ENCODE assay signal across 8 cellular contexts in the genomic region with DNA sequence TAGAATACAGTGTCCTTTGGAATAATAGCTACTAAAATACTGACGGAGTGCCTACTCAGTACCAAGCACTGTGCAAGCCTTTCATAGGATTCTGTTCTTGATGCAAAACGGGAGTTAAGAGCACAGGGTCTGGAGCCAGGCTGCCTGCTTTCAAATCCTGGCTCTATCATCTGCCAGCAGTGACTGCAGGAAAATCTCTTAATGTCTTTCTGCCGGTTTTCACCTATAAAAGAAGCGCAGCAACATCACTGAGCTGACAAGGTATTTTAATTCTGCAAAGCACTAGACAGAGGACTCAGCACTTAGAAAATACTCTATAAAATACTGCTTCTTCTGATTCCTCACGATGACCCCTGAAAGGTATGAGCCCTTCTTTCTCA. TPM values are rescaled to one million over a fixed set of nuclear protein-coding genes. Genes with fewer than 3 reads are reported as not detected.
A peak's percentile ranks its signal among the peaks of the same experiment; 100 is the strongest.
DNase-seq lines count a peak whose midpoint lies in the region; ATAC-seq and TF ChIP-seq lines count a peak whose summit lies in the region.

No MANE protein-coding gene starts in this region.

- no peak for DNase-seq in heart right ventricle
- no peak for DNase-seq in cardiac septum (ENCODE audit: low spot score)
- DNase-seq in activated T-helper 1 cell treated with anti-CD3 and anti-CD28 coated beads, Interleukin-12 subunit alpha, Interleukin-12 subunit beta, Interleukin-2, Interleukin-4 antibody, amounts not matched to agents 30 ng/mL and 10 ng/mL and 1 ng/mL, durations not matched to agents 14 hours and 24 hours and 36 hours (ENCODE audit: low spot score): no peak
- peak; percentile 56 for DNase-seq in kidney glomerular epithelial cell (lab: John Stamatoyannopoulos, UW)
- DNase-seq in upper lobe of right lung: no peak
- no peak for DNase-seq in cerebellum (ENCODE audit: low spot score)
- DNase-seq in substantia nigra (lab: John Stamatoyannopoulos, UW): no peak

- no peaks in the 10 kb centered on the region for H3K9me3 Mint-ChIP-seq in activated T-helper 1 cell treated with anti-CD3 and anti-CD28 coated beads, Interleukin-12 subunit alpha, Interleukin-12 subunit beta, Interleukin-2, Interleukin-4 antibody, amounts not matched to agents 30 ng/mL and 10 ng/mL and 1 ng/mL, durations not matched to agents 14 hours and 24 hours and 36 hours

- peaks cover 42% of the 10 kb centered on the region for H3K4me1 Mint-ChIP-seq in activated T-helper 1 cell treated with anti-CD3 and anti-CD28 coated beads, Interleukin-12 subunit alpha, Interleukin-12 subunit beta, Interleukin-2, Interleukin-4 antibody, amounts not matched to agents 30 ng/mL and 10 ng/mL and 1 ng/mL, durations not matched to agents 14 hours and 24 hours and 36 hours (ENCODE audit: low read depth)

- H3K9me3 ChIP-seq in heart right ventricle: no peaks in the 10 kb centered on the region
- no peaks in the 10 kb centered on the region for H3K9me3 ChIP-seq in upper lobe of right lung

- peak overlapping the region; percentile 33 to 87 (median 76) for H3K4me3 ChIP-seq in heart right ventricle
- H3K4me3 ChIP-seq in upper lobe of right lung: peak overlapping the region; percentile 86

- intact Hi-C loops in heart right ventricle (cut with DNase I) (no loop called here), cardiac septum (cut with DNase I) (no loop called here), upper lobe of right lung (cut with DNase I) (no loop called here)
- intact Hi-C loops in activated T-helper 1 cell treated with anti-CD3 and anti-CD28 coated beads, Interleukin-12 subunit alpha, Interleukin-12 subunit beta, Interleukin-2, Interleukin-4 antibody, amounts not matched to agents 30 ng/mL and 10 ng/mL and 1 ng/mL, durations not matched to agents 14 hours and 24 hours and 36 hours (cut with micrococcal nuclease): loop anchor here (1.0 to 5.0 kb wide), 12 partner anchors 19 to 383 kb away; no protein-coding TSS in a partner anchor

- H3K36me3 Mint-ChIP-seq in activated T-helper 1 cell treated with anti-CD3 and anti-CD28 coated beads, Interleukin-12 subunit alpha, Interleukin-12 subunit beta, Interleukin-2, Interleukin-4 antibody, amounts not matched to agents 30 ng/mL and 10 ng/mL and 1 ng/mL, durations not matched to agents 14 hours and 24 hours and 36 hours (ENCODE audit: low read depth): peaks cover 23% of the 10 kb centered on the region

- H3K27me3 ChIP-seq in heart right ventricle (no peaks in the 10 kb centered on the region), upper lobe of right lung (no peaks in the 10 kb centered on the region)

- H3K27ac Mint-ChIP-seq in activated T-helper 1 cell treated with anti-CD3 and anti-CD28 coated beads, Interleukin-12 subunit alpha, Interleukin-12 subunit beta, Interleukin-2, Interleukin-4 antibody, amounts not matched to agents 30 ng/mL and 10 ng/mL and 1 ng/mL, durations not matched to agents 14 hours and 24 hours and 36 hours: peak overlapping the region; percentile 45

- 13 to 19% methylated on average over 5 of the region's 5 CpGs for WGBS in heart right ventricle, 2 donors

- H3K27ac ChIP-seq in heart right ventricle (peak overlapping the region in 6 of 10 donors; percentile 14 to 85 (median 69)), upper lobe of right lung (peak overlapping the region; percentile 79), substantia nigra (ENCODE audit: low read depth, low read length, poor library complexity, severe bottlenecking) (no peak overlapping the region)

- TF ChIP-seq CTCF in heart right ventricle (IDR thresholded peaks at IDR 0.05) (no peak), upper lobe of right lung (IDR thresholded peaks at IDR 0.05) (no peak)

- H3K36me3 ChIP-seq in heart right ventricle (peaks cover 0 to 30% (median 19%) of the 10 kb centered on the region in 9 donors), upper lobe of right lung (peaks cover 27% of the 10 kb centered on the region)

- H3K4me3 Mint-ChIP-seq in activated T-helper 1 cell treated with anti-CD3 and anti-CD28 coated beads, Interleukin-12 subunit alpha, Interleukin-12 subunit beta, Interleukin-2, Interleukin-4 antibody, amounts not matched to agents 30 ng/mL and 10 ng/mL and 1 ng/mL, durations not matched to agents 14 hours and 24 hours and 36 hours: peak overlapping the region; percentile 92

- peaks cover 11% of the 10 kb centered on the region for H3K27me3 Mint-ChIP-seq in activated T-helper 1 cell treated with anti-CD3 and anti-CD28 coated beads, Interleukin-12 subunit alpha, Interleukin-12 subunit beta, Interleukin-2, Interleukin-4 antibody, amounts not matched to agents 30 ng/mL and 10 ng/mL and 1 ng/mL, durations not matched to agents 14 hours and 24 hours and 36 hours (ENCODE audit: insufficient read depth)

- ATAC-seq in heart right ventricle (no peak), upper lobe of right lung (no peak), HG03354 (IDR thresholded peaks at IDR 0.05; ENCODE audit: poor library complexity, severe bottlenecking, unreplicated experiment) (no peak)

- H3K4me1 ChIP-seq in heart right ventricle (peaks cover 0 to 21% (median 14%) of the 10 kb centered on the region in 9 donors), upper lobe of right lung (peaks cover 18% of the 10 kb centered on the region)

RNA-seq across cellular contexts. Expression of a gene that starts 0.7 kb away (rescaled TPM):
- total RNA-seq in heart right ventricle: 1 to 10 TPM; 4.0 to 6.6 (median 5.1) TPM
- 1 to 10 TPM; 1.7 to 4.8 TPM for polyA plus RNA-seq in heart right ventricle
- 2.6 TPM for total RNA-seq in cardiac septum
- total RNA-seq in activated T-helper 1 cell treated with anti-CD3 and anti-CD28 coated beads, Interleukin-12 subunit alpha, Interleukin-12 subunit beta, Interleukin-2, Interleukin-4 antibody, amounts not matched to agents 30 ng/mL and 10 ng/mL and 1 ng/mL, durations not matched to agents 14 hours and 24 hours and 36 hours: 41.6 and 45.4 TPM in 2 replicates
- total RNA-seq in upper lobe of right lung: 5.5 TPM
- 33.7 TPM for total RNA-seq in cerebellum
